ENCODE assay signal across 8 cellular contexts in the genomic region with DNA sequence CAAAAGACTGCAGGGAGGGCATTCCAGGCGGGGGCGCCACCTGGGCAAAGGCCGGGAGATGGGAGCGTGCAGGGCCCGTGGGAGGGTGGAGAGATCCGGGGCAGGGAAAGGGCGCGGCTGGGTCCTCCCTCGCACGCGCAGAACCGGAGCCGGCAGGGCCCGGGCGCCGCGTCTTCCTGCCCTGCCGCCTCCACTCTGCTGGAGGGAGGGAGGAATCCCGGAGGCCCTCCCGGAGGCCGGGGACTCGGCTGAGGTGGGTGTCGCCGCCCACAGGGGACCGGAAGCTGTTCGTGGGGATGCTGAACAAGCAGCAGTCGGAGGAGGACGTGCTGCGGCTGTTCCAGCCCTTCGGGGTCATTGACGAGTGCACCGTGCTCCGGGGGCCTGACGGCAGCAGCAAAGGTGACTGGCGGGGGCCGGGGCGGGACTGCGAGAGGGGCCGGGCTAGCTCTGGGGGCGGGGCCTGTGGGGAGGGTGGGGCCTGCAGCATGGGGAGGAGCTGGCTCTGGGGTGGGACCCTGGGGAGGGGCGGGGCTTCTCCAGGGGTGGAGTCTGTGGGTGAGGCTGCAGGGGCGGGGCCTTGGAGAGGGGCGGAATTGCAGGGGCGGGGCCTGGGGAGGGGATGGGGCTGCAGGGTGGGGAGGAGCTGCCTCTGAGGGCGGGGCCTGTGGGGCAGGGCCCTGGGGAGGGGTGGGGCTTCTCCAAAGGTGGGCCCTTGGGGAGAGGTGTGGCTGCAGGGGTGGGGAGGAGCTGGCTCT. TPM values are rescaled to one million over a fixed set of nuclear protein-coding genes. Genes with fewer than 3 reads are reported as not detected.
A peak's percentile ranks its signal among the peaks of the same experiment; 100 is the strongest.
DNase-seq lines count a peak whose midpoint lies in the region; ATAC-seq and TF ChIP-seq lines count a peak whose summit lies in the region.

No MANE protein-coding gene starts in this region.

- in situ Hi-C loops in ACHN (cut with HindIII; ENCODE audit: low pct_ligation_motif_present, low pct_unique_long_range_greater_than_20kb, low sequenced_read_pairs) = no loop called here

- H3K36me3 ChIP-seq in kidney epithelial cell (ENCODE audit: control insufficient read depth, insufficient read depth, low read length) = no peaks in the 10 kb centered on the region

- peak; percentile 68 for TF ChIP-seq CTCF in kidney epithelial cell (IDR thresholded peaks at IDR 0.05; ENCODE audit: insufficient read depth, low read length, poor library complexity, severe bottlenecking)

- DNase-seq in ACHN (peak; percentile 83), NCI-H2227 (lab: John Stamatoyannopoulos, UW; ENCODE audit: unreplicated experiment) (peak; percentile 85), caudate nucleus (lab: John Stamatoyannopoulos, UW) (peak in 55 of 61 donors; percentile 12 to 98 (median 82)), kidney epithelial cell (ENCODE audit: low read depth) (no peak)
- DNase-seq in activated CD4-positive, CD25-positive, alpha-beta regulatory T cell treated with anti-CD3 and anti-CD28 coated beads, Interleukin-2, amount 50 U/mL, for 16 hours (ENCODE audit: low read depth, low spot score) = peak; percentile 72
- DNase-seq in stimulated activated CD4-positive, alpha-beta T cell treated with anti-CD3 and anti-CD28 coated beads, Interleukin-2, amount 100 ng/mL, for 48 hours = peak; percentile 90 to 96

- peak overlapping the region; percentile 72 for H3K27ac ChIP-seq in caudate nucleus (ENCODE audit: low read depth, low read length)

- peaks cover 50% of the 10 kb centered on the region for H3K27me3 ChIP-seq in kidney epithelial cell (ENCODE audit: control insufficient read depth, insufficient read depth, low read length)

- peak overlapping the region; percentile 25 for H3K4me3 ChIP-seq in kidney epithelial cell (ENCODE audit: low read depth, low read length)

- ATAC-seq in GM21526 (IDR thresholded peaks at IDR 0.05; ENCODE audit: low FRiP score, unreplicated experiment) = peak; percentile 49
- ATAC-seq in GM21737 (IDR thresholded peaks at IDR 0.05; ENCODE audit: unreplicated experiment) = no peak

RNA-seq across cellular contexts. Expression of a gene that starts 51.3 kb away (rescaled TPM):
- 0.14 and 0.17 TPM in 2 replicates for total RNA-seq in kidney epithelial cell
